21 cellular contexts compared by ENCODE assay signal in genomic region chr18:2331496-2331895, GRCh38.
DNase-seq lines count a peak whose midpoint lies in the region; ATAC-seq, FAIRE-seq and TF ChIP-seq lines count a peak whose summit lies in the region.
"Had no signal": no experiment of that assay in that cellular context is flagged by ENCODE, and none has a peak within 500 bp of the region (broad histone marks: within the 10 kb centered on the region; RNA-seq: fewer than 3 reads in every experiment).

No MANE protein-coding gene starts in this region.

- H2AFZ ChIP-seq in K562 (ENCODE audit: low read depth, low read length), result no peak overlapping the region

- no peaks in the 10 kb centered on the region for H3K27me3 ChIP-seq in K562 (ENCODE audit: control insufficient read depth in 2 of 2, insufficient read depth in 2 of 2, low read length in 2 of 2)
- no peaks in the 10 kb centered on the region for H3K27me3 ChIP-seq in pancreas
- H3K27me3 ChIP-seq: BLaER1 treated with 17β-estradiol and CSF1 and Interleukin-3, amounts not matched to agents 10 nM and 100 nM had no signal

- no peak overlapping the region for H3K4me3 ChIP-seq in K562
- no peak overlapping the region for H3K4me3 ChIP-seq in pancreas
- H3K4me3 ChIP-seq in coronary artery, result no peak overlapping the region
- H3K4me3 ChIP-seq: BLaER1 treated with 17β-estradiol and CSF1 and Interleukin-3, amounts not matched to agents 10 nM and 100 nM; GM12878 had no signal

- H3K9ac ChIP-seq in K562 (ENCODE audit: insufficient read depth in 1 of 2, low read depth in 2 of 2, low read length in 2 of 2), result no peak overlapping the region
- H3K9ac ChIP-seq: BLaER1 treated with 17β-estradiol and CSF1 and Interleukin-3, amounts not matched to agents 10 nM and 100 nM had no signal

- intact Hi-C loops in K562 (cut with micrococcal nuclease), result loop anchor here (10.0 kb wide), 1 partner anchor 227 kb away; no protein-coding TSS in a partner anchor
- intact Hi-C loops in pancreas (cut with DNase I), result no loop called here

- H3K27ac ChIP-seq in K562 (ENCODE audit: extremely low read depth, low read depth, low read length), result no peak overlapping the region
- no peak overlapping the region for H3K27ac ChIP-seq in pancreas
- H3K27ac ChIP-seq in coronary artery, result no peak overlapping the region
- H3K27ac ChIP-seq: BLaER1 treated with 17β-estradiol and CSF1 and Interleukin-3, amounts not matched to agents 10 nM and 100 nM had no signal

- BruUV-seq in K562 (replicated peaks; lab: Mats Ljungman, UMichigan), result no TSS peak

- peaks cover 0 to 10% of the 10 kb centered on the region in 2 experiments; a peak in 2 of 5 replicates for H3K4me1 ChIP-seq in K562 (replicated peaks in 1 of 2; ENCODE audit: control insufficient read depth in 2 of 2, insufficient read depth in 2 of 2, low read length in 2 of 2)
- no peaks in the 10 kb centered on the region for H3K4me1 ChIP-seq in pancreas

- H3K9me1 ChIP-seq in K562 (ENCODE audit: control insufficient read depth, insufficient read depth, low read length), result no peaks in the 10 kb centered on the region

- H3K36me3 ChIP-seq in K562 (ENCODE audit: control insufficient read depth, insufficient read depth, low read length) (no peaks in the 10 kb centered on the region), pancreas (no peaks in the 10 kb centered on the region)
- H3K36me3 ChIP-seq: BLaER1 treated with 17β-estradiol and CSF1 and Interleukin-3, amounts not matched to agents 10 nM and 100 nM had no signal

- no peak for TF ChIP-seq EP300 in K562 (IDR thresholded peaks at IDR 0.05; ENCODE audit: low read length)

- H3K4me2 ChIP-seq in K562 (ENCODE audit: insufficient read depth, low read length), result no peak overlapping the region
- H3K4me2 ChIP-seq: BLaER1 treated with 17β-estradiol and CSF1 and Interleukin-3, amounts not matched to agents 10 nM and 100 nM had no signal

- 71% methylated on average over 4 of the region's 4 CpGs for WGBS in K562 (ENCODE audit: insufficient coverage, low coverage, missing lambda C conversion rate)
- WGBS in pancreas, 2 donors, result 85 to 87% methylated on average over 4 of the region's 4 CpGs

- no peak for TF ChIP-seq RAD21 in K562 (CRISPR knock-in tag; conservative IDR thresholded peaks at IDR 0.05 in 1 of 2, IDR thresholded peaks at IDR 0.05 in 1 of 2)

- DNase-seq in AG09319 (ENCODE audit: extremely low read depth, low read depth), result peak; percentile 63
- DNase-seq in NCI-H82 treated with DMSO at 0.1 percent for 48 hours (lab: John Stamatoyannopoulos, UW; ENCODE audit: unreplicated experiment), result peak; percentile 95
- DNase-seq in K562 (ENCODE audit: extremely low read depth in 1 of 4, low spot score in 3 of 4), result no peak
- peak; percentile 37 for DNase-seq in fibroblast of peridontal ligament (ENCODE audit: extremely low read depth)
- no peak for DNase-seq in pancreas
- DNase-seq in coronary artery (ENCODE audit: low spot score), result no peak
- no peak for DNase-seq in mesenteric fat pad (ENCODE audit: low spot score)
- DNase-seq in medulla oblongata (ENCODE audit: extremely low spot score), result no peak
- DNase-seq: 8988T; Calu3; CD8-positive, alpha-beta T cell; DMS 273 treated with DMSO at 0.1 percent for 48 hours; DMS53; DND-41; EL; H9 had no signal

- H3K79me2 ChIP-seq in K562 (ENCODE audit: control insufficient read depth, insufficient read depth, low read length), result no peaks in the 10 kb centered on the region

- CTCF ChIA-PET in K562 (lab: Yijun Ruan, JAX; ENCODE audit: low intra/inter-chr PET ratio), result no interaction called here

- FAIRE-seq in K562 (lab: Jason Lieb, UNC), result no peak
- FAIRE-seq in pancreas (lab: Jason Lieb, UNC), result no peak
- FAIRE-seq: GM12878, GM19239, H1, HepG2 had no signal

- no peak for ATAC-seq in K562
- no peak for ATAC-seq in pancreas
- ATAC-seq: CD8-positive, alpha-beta T cell; GM12878; HepG2 had no signal

- TF ChIP-seq CTCF in AG09319 (IDR thresholded peaks at IDR 0.05; ENCODE audit: low read depth, low read length) (no peak), K562 (IDR thresholded peaks at IDR 0.05 in 2 of 3, conservative IDR thresholded peaks at IDR 0.05 in 1 of 3; ENCODE audit: insufficient read depth in 2 of 3, low read depth in 1 of 3, low read length in 3 of 3) (no peak), pancreas (IDR thresholded peaks at IDR 0.05) (no peak), coronary artery (IDR thresholded peaks at IDR 0.05) (no peak)

- POLR2A ChIA-PET in K562 (lab: Yijun Ruan, JAX), result interaction anchor here (1.2 kb wide), 1 partner anchor 18 kb away, joined by 3 read pairs; no protein-coding TSS in a partner anchor

- in situ Hi-C loops in K562 (cut with MboI), result no loop called here

- no peaks in the 10 kb centered on the region for H3K9me3 ChIP-seq in K562 (replicated peaks; ENCODE audit: control insufficient read depth, insufficient read depth, low read depth, low read length)
- no peaks in the 10 kb centered on the region for H3K9me3 ChIP-seq in pancreas
- H3K9me3 ChIP-seq: BLaER1 treated with 17β-estradiol and CSF1 and Interleukin-3, amounts not matched to agents 10 nM and 100 nM had no signal

- TF ChIP-seq POLR2A in K562 (conservative IDR thresholded peaks at IDR 0.05), result no peak

- H4K20me1 ChIP-seq in K562 (replicated peaks; ENCODE audit: control insufficient read depth, insufficient read depth, low read length), result no peaks in the 10 kb centered on the region
- H4K20me1 ChIP-seq: BLaER1 treated with 17β-estradiol and CSF1 and Interleukin-3, amounts not matched to agents 10 nM and 100 nM had no signal

TF ChIP-seq in K562, 482 proteins besides CTCF, POLR2A, EP300 and RAD21:
- TF ChIP-seq NCOA2 (IDR thresholded peaks at IDR 0.05; ENCODE audit: partially characterized antibody in 2 of 2) (peak in 1 of 2 experiments; percentile 20), KLF13 (tag; IDR thresholded peaks at IDR 0.05; ENCODE audit: borderline replicate concordance, low read depth) (no peak), SPI1 (IDR thresholded peaks at IDR 0.05; ENCODE audit: borderline replicate concordance, low read depth, low read length) (0 out of 2 replicates have a peak, but pooled peaks have one; percentile 11), HNRNPK (IDR thresholded peaks at IDR 0.05; ENCODE audit: low read depth, low read length, poor library complexity, severe bottlenecking) (no peak), BCOR (IDR thresholded peaks at IDR 0.05) (no peak), KLF6 (CRISPR knock-in tag; IDR thresholded peaks at IDR 0.05; ENCODE audit: borderline replicate concordance) (no peak), RBM15 (IDR thresholded peaks at IDR 0.05; ENCODE audit: insufficient read depth, low read length) (no peak), E4F1 (CRISPR knock-in tag; IDR thresholded peaks at IDR 0.05; ENCODE audit: borderline replicate concordance) (no peak), CBFA2T2 (conservative IDR thresholded peaks at IDR 0.05) (no peak), ZBTB49 (CRISPR knock-in tag; IDR thresholded peaks at IDR 0.05; ENCODE audit: borderline replicate concordance) (no peak), CTBP1 (IDR thresholded peaks at IDR 0.05; ENCODE audit: borderline replicate concordance) (no peak), HOMEZ (CRISPR knock-in tag; IDR thresholded peaks at IDR 0.05) (no peak), ZNF263 (CRISPR knock-in tag; IDR thresholded peaks at IDR 0.05; ENCODE audit: borderline replicate concordance) (no peak)

Comparison
In these comparisons a context has a peak if more than half of its experiments do, and no peak if none do; other contexts are left out.
1. DNase-seq: peak in AG09319 (single experiment), NCI-H82 treated with DMSO at 0.1 percent for 48 hours (single experiment) and fibroblast of peridontal ligament (single experiment); none in K562 (0 of 4), pancreas (0 of 6), coronary artery (single experiment), mesenteric fat pad (single experiment) and medulla oblongata (single experiment).